ENCODE assay signal across 8 cellular contexts in genomic region chr3:31531465-31531991, GRCh38. TPM values are rescaled to one million over a fixed set of nuclear protein-coding genes. Genes with fewer than 3 reads are reported as not detected.
DNase-seq lines count a peak whose midpoint lies in the region; FAIRE-seq and TF ChIP-seq lines count a peak whose summit lies in the region.

No MANE protein-coding gene starts in this region.

- H3K4me3 Mint-ChIP-seq in progenitor cell of endocrine pancreas (ENCODE audit: low read depth): no peak overlapping the region

- H3K27me3 ChIP-seq in Peyer's patch: no peaks in the 10 kb centered on the region

- no peaks in the 10 kb centered on the region for H3K36me3 ChIP-seq in Peyer's patch

- no peak for TF ChIP-seq POLR2A in Peyer's patch (IDR thresholded peaks at IDR 0.05)

- H3K27ac ChIP-seq in Peyer's patch (peak overlapping the region; percentile 94 to 99 (median 98)), epithelial cell of prostate (peak overlapping the region; percentile 93)

- peak overlapping the region; percentile 100 for H3K27ac Mint-ChIP-seq in progenitor cell of endocrine pancreas

- peaks cover 0 to 24% (median 10%) of the 10 kb centered on the region in 4 donors for H3K4me1 ChIP-seq in Peyer's patch

- DNase-seq in NCI-H2029 treated with DMSO at 0.1 percent for 48 hours (lab: John Stamatoyannopoulos, UW): peak; percentile 53
- no peak for DNase-seq in NCI-H2029 (lab: John Stamatoyannopoulos, UW)
- no peak for DNase-seq in Peyer's patch
- no peak for DNase-seq in epithelial cell of prostate (ENCODE audit: low read depth, low spot score)
- no peak for DNase-seq in progenitor cell of endocrine pancreas (ENCODE audit: low spot score, unreplicated experiment)
- DNase-seq in urothelium cell line (ENCODE audit: low spot score): no peak
- no peak for DNase-seq in glomerular visceral epithelial cell (ENCODE audit: extremely low spot score)
- no peak for DNase-seq in ureter (ENCODE audit: low spot score)

- H3K9me3 Mint-ChIP-seq in progenitor cell of endocrine pancreas (ENCODE audit: low read depth): no peaks in the 10 kb centered on the region

- H3K9me3 ChIP-seq in Peyer's patch: no peaks in the 10 kb centered on the region

- peaks cover 2% of the 10 kb centered on the region for H3K36me3 Mint-ChIP-seq in progenitor cell of endocrine pancreas (ENCODE audit: insufficient read depth)

- H3K27me3 Mint-ChIP-seq in progenitor cell of endocrine pancreas: no peaks in the 10 kb centered on the region

- FAIRE-seq in urothelium cell line (lab: Jason Lieb, UNC): no peak

- peaks cover 18% of the 10 kb centered on the region for H3K4me1 Mint-ChIP-seq in progenitor cell of endocrine pancreas (ENCODE audit: low read depth)

- H3K4me3 ChIP-seq in Peyer's patch: peak overlapping the region; percentile 80 to 97 (median 93)

- TF ChIP-seq CTCF in Peyer's patch (IDR thresholded peaks at IDR 0.05) (peak in 1 of 6 experiments; percentile 3), progenitor cell of endocrine pancreas (IDR thresholded peaks at IDR 0.05; ENCODE audit: unreplicated experiment) (peak; percentile 37)

RNA-seq across cellular contexts. Expression of gene STT3B, which starts 1.2 kb away (rescaled TPM):
- total RNA-seq in Peyer's patch (100 to 1,000 TPM in 3 of 4 donors, 10 to 100 TPM in 1; 83.9 to 179 (median 144) TPM), progenitor cell of endocrine pancreas (147 and 154 TPM in 2 replicates), ureter (169 TPM)
